Comparison of ENCODE assay signal across 8 cellular contexts in genomic region chrX:64206556-64207162, GRCh38. TPM values are rescaled to one million over a fixed set of nuclear protein-coding genes. Genes with fewer than 3 reads are reported as not detected.
A peak's percentile ranks its signal among the peaks of the same experiment; 100 is the strongest.
DNase-seq lines count a peak whose midpoint lies in the region; ATAC-seq, FAIRE-seq and TF ChIP-seq lines count a peak whose summit lies in the region.

No MANE protein-coding gene starts in this region.

- H3K27me3 ChIP-seq in suprapubic skin: no peaks in the 10 kb centered on the region

- peak; percentile 2 for DNase-seq in NCI-H510A treated with DMSO at 0.1 percent for 48 hours (lab: John Stamatoyannopoulos, UW)
- no peak for DNase-seq in NCI-H510A (lab: John Stamatoyannopoulos, UW)
- no peak for DNase-seq in activated naive CD8-positive, alpha-beta T cell treated with anti-CD3 and anti-CD28 coated beads, Interleukin-2, amount 50 U/mL, for 24 hours
- DNase-seq in kidney: no peak
- DNase-seq in suprapubic skin (ENCODE audit: low spot score in 2 of 2): no peak
- DNase-seq in mesenteric fat pad (ENCODE audit: low spot score): no peak

- H3K9me3 ChIP-seq in kidney (ENCODE audit: control insufficient read depth in 1 of 2, low read length in 2 of 2): no peaks in the 10 kb centered on the region
- no peaks in the 10 kb centered on the region for H3K9me3 ChIP-seq in suprapubic skin

- H3K4me1 ChIP-seq in kidney (ENCODE audit: control insufficient read depth in 1 of 2, insufficient read depth in 1 of 2, low read depth in 1 of 2, low read length in 2 of 2) (peaks cover 9 to 17% of the 10 kb centered on the region in 2 donors), suprapubic skin (peaks cover 13% of the 10 kb centered on the region)

- TF ChIP-seq POLR2A in suprapubic skin (IDR thresholded peaks at IDR 0.05): no peak

- intact Hi-C loops in kidney (cut with DNase I): no loop called here

- no peaks in the 10 kb centered on the region for H3K9me3 Mint-ChIP-seq in activated naive CD8-positive, alpha-beta T cell treated with anti-CD3 and anti-CD28 coated beads, Interleukin-2, amount 50 U/mL, for 24 hours

- peaks cover 6% of the 10 kb centered on the region for H3K4me1 Mint-ChIP-seq in activated naive CD8-positive, alpha-beta T cell treated with anti-CD3 and anti-CD28 coated beads, Interleukin-2, amount 50 U/mL, for 24 hours

- H3K36me3 Mint-ChIP-seq in activated naive CD8-positive, alpha-beta T cell treated with anti-CD3 and anti-CD28 coated beads, Interleukin-2, amount 50 U/mL, for 24 hours (ENCODE audit: low read depth): no peaks in the 10 kb centered on the region

- H3K4me3 ChIP-seq in kidney (ENCODE audit: low read length in 2 of 2) (peak overlapping the region; percentile 70 to 73), suprapubic skin (peak overlapping the region; percentile 66)

- H3K27me3 Mint-ChIP-seq in activated naive CD8-positive, alpha-beta T cell treated with anti-CD3 and anti-CD28 coated beads, Interleukin-2, amount 50 U/mL, for 24 hours: no peaks in the 10 kb centered on the region

- H3K27ac Mint-ChIP-seq in activated naive CD8-positive, alpha-beta T cell treated with anti-CD3 and anti-CD28 coated beads, Interleukin-2, amount 50 U/mL, for 24 hours: peak overlapping the region; percentile 81

- H3K9ac ChIP-seq in kidney (ENCODE audit: low read length in 2 of 2): peak overlapping the region; percentile 73 to 87

- WGBS in suprapubic skin: 41% methylated on average over 5 of the region's 5 CpGs

- TF ChIP-seq CTCF in kidney (IDR thresholded peaks at IDR 0.05; ENCODE audit: borderline replicate concordance, extremely low read depth, insufficient read depth): no peak
- no peak for TF ChIP-seq CTCF in suprapubic skin (IDR thresholded peaks at IDR 0.05)

- peak overlapping the region; percentile 80 for H3K4me3 Mint-ChIP-seq in activated naive CD8-positive, alpha-beta T cell treated with anti-CD3 and anti-CD28 coated beads, Interleukin-2, amount 50 U/mL, for 24 hours

- ATAC-seq in activated naive CD8-positive, alpha-beta T cell treated with anti-CD3 and anti-CD28 coated beads, Interleukin-2, amount 50 U/mL, for 24 hours: no peak
- ATAC-seq in GM21723 (IDR thresholded peaks at IDR 0.05; ENCODE audit: unreplicated experiment): no peak
- ATAC-seq in HG03045 (IDR thresholded peaks at IDR 0.05; ENCODE audit: unreplicated experiment): no peak

- H3K36me3 ChIP-seq in kidney (ENCODE audit: control insufficient read depth in 1 of 2, insufficient read depth in 2 of 2, low read length in 2 of 2) (no peaks in the 10 kb centered on the region), suprapubic skin (no peaks in the 10 kb centered on the region)

- TF ChIP-seq EP300 in suprapubic skin (IDR thresholded peaks at IDR 0.05): no peak

- no peak for FAIRE-seq in kidney (lab: Jason Lieb, UNC)

- H3K27ac ChIP-seq in kidney (ENCODE audit: low read depth in 2 of 2, low read length in 2 of 2) (peak overlapping the region; percentile 91 to 93), suprapubic skin (peak overlapping the region; percentile 91)

RNA-seq across cellular contexts. Expression of gene AMER1, which starts 1.2 kb away (rescaled TPM):
- total RNA-seq in kidney (5.7 TPM), suprapubic skin (1 to 10 TPM; 6.4 to 8.2 (median 7.8) TPM), mesenteric fat pad (3.4 TPM)
- polyA plus RNA-seq in kidney (ENCODE audit: insufficient read depth, low read depth, low replicate concordance): 1.5 TPM

RNA-seq across cellular contexts. Expression of gene ASB12, which starts 23.7 kb away (rescaled TPM):
- not detected for total RNA-seq in kidney
- 0.62 TPM for polyA plus RNA-seq in kidney (ENCODE audit: insufficient read depth, low read depth, low replicate concordance)
- total RNA-seq in suprapubic skin: under 1 TPM in 1 of 4 donors, not detected in 3; 0.38 TPM
- not detected for total RNA-seq in mesenteric fat pad
